33 cellular contexts compared by ENCODE assay signal in genomic region chr16:66264311-66265105, GRCh38.
DNase-seq lines count a peak whose midpoint lies in the region; ATAC-seq lines count a peak whose summit lies in the region.
"Had no signal": no experiment of that assay in that cellular context is flagged by ENCODE, and none has a peak within 500 bp of the region (broad histone marks: within the 10 kb centered on the region; RNA-seq: fewer than 3 reads in every experiment).

No MANE protein-coding gene starts in this region.

- peaks cover 27% of the 10 kb centered on the region for H3K27me3 Mint-ChIP-seq in activated CD8-positive, alpha-beta memory T cell treated with anti-CD3 and anti-CD28 coated beads, Interleukin-2, amount 10 ng/mL, durations not matched to agents 7 days and 5 days

- no peak overlapping the region for H3K9ac ChIP-seq in BLaER1
- H3K9ac ChIP-seq: KMS-11 had no signal

- H3K27me3 ChIP-seq in BLaER1: no peaks in the 10 kb centered on the region
- H3K27me3 ChIP-seq: body of pancreas, heart left ventricle, thyroid gland had no signal

- H3K27ac ChIP-seq in BLaER1: peak overlapping the region; percentile 69
- H3K27ac ChIP-seq: body of pancreas, KMS-11, thyroid gland had no signal

- DNase-seq in activated CD8-positive, alpha-beta memory T cell treated with anti-CD3 and anti-CD28 coated beads, Interleukin-2, amount 10 ng/mL, durations not matched to agents 7 days and 5 days: peak; percentile 27
- DNase-seq in islet precursor cell (peak; percentile 51), pons (ENCODE audit: low spot score) (peak; percentile 8), GM19238 (ENCODE audit: insufficient read length, low spot score) (no peak)
- no peak for DNase-seq in activated naive CD4-positive, alpha-beta T cell treated with Interleukin-2 at 50 U/mL for 16 hours
- DNase-seq: activated CD4-positive, CD25-positive, alpha-beta regulatory T cell treated with anti-CD3 and anti-CD28 coated beads, Interleukin-2, amount 50 U/mL, for 72 hours; activated CD8-positive, alpha-beta T cell treated with anti-CD3 and anti-CD28 coated beads, Interleukin-2, amount 10 ng/mL, durations not matched to agents 7 days and 5 days; activated gamma-delta T cell; activated T-cell treated with anti-CD3 and anti-CD28 coated beads, Interleukin-2, amount 50 U/mL, for 24 hours; body of pancreas; DMS79; effector memory CD4-positive, alpha-beta T cell; erythroblast; foreskin fibroblast; heart left ventricle; kidney glomerular epithelial cell; naive thymus-derived CD4-positive, alpha-beta T cell; NCI-H1436 treated with DMSO at 0.1 percent for 48 hours; NCI-H446; occipital lobe; RPMI8226; small intestine; stimulated activated CD4-positive, alpha-beta T cell treated with anti-CD3 and anti-CD28 coated beads, Interleukin-1b, Interleukin-23, amount 100 ng/mL, for 48 hours; stomach; thyroid gland had no signal

- H3K4me3 Mint-ChIP-seq in activated CD8-positive, alpha-beta memory T cell treated with anti-CD3 and anti-CD28 coated beads, Interleukin-2, amount 10 ng/mL, durations not matched to agents 7 days and 5 days: no peak overlapping the region
- H3K4me3 Mint-ChIP-seq: activated CD8-positive, alpha-beta T cell treated with anti-CD3 and anti-CD28 coated beads, Interleukin-2, amount 10 ng/mL, durations not matched to agents 7 days and 5 days; activated T-cell treated with anti-CD3 and anti-CD28 coated beads, Interleukin-2, amount 50 U/mL, for 24 hours; B cell; naive thymus-derived CD4-positive, alpha-beta T cell; T-helper 1 cell treated with Interleukin-12 subunit alpha and Interleukin-12 subunit beta and Interleukin-4 antibody, amounts not matched to agents 30 μg/mL and 1 μg/mL, for 36 hours had no signal

- no peaks in the 10 kb centered on the region for H3K36me3 Mint-ChIP-seq in activated CD8-positive, alpha-beta memory T cell treated with anti-CD3 and anti-CD28 coated beads, Interleukin-2, amount 10 ng/mL, durations not matched to agents 7 days and 5 days
- H3K36me3 Mint-ChIP-seq: naive thymus-derived CD4-positive, alpha-beta T cell had no signal

- H4K20me1 ChIP-seq in BLaER1: no peaks in the 10 kb centered on the region

- H3K4me2 ChIP-seq in BLaER1: peak overlapping the region; percentile 89
- H3K4me2 ChIP-seq: KMS-11 had no signal

- H3K4me1 ChIP-seq in BLaER1: peaks cover 100% of the 10 kb centered on the region
- H3K4me1 ChIP-seq: body of pancreas had no signal

- ATAC-seq in activated CD8-positive, alpha-beta memory T cell treated with anti-CD3 and anti-CD28 coated beads, Interleukin-2, amount 10 ng/mL, durations not matched to agents 7 days and 5 days: no peak
- no peak for ATAC-seq in GM21576 (IDR thresholded peaks at IDR 0.05; ENCODE audit: unreplicated experiment)
- ATAC-seq in GM21390 (IDR thresholded peaks at IDR 0.05; ENCODE audit: unreplicated experiment): no peak
- ATAC-seq: activated CD8-positive, alpha-beta T cell treated with anti-CD3 and anti-CD28 coated beads, Interleukin-2, amount 10 ng/mL, durations not matched to agents 7 days and 5 days; body of pancreas; HCT116; heart left ventricle; naive thymus-derived CD4-positive, alpha-beta T cell had no signal

- H3K4me3 ChIP-seq in BLaER1: no peak overlapping the region
- H3K4me3 ChIP-seq: body of pancreas, heart left ventricle, SK-N-MC, stomach, thyroid gland had no signal

- no peaks in the 10 kb centered on the region for H3K9me3 ChIP-seq in BLaER1
- H3K9me3 ChIP-seq: body of pancreas, heart left ventricle, stomach, thyroid gland had no signal

- H3K9me3 Mint-ChIP-seq in activated CD8-positive, alpha-beta memory T cell treated with anti-CD3 and anti-CD28 coated beads, Interleukin-2, amount 10 ng/mL, durations not matched to agents 7 days and 5 days (ENCODE audit: low read depth): no peaks in the 10 kb centered on the region
- H3K9me3 Mint-ChIP-seq: activated T-cell treated with anti-CD3 and anti-CD28 coated beads, Interleukin-2, amount 50 U/mL, for 24 hours; naive thymus-derived CD4-positive, alpha-beta T cell; T-helper 1 cell treated with Interleukin-12 subunit alpha and Interleukin-12 subunit beta and Interleukin-4 antibody, amounts not matched to agents 30 μg/mL and 1 μg/mL, for 36 hours had no signal

- peaks cover 1% of the 10 kb centered on the region for H3K4me1 Mint-ChIP-seq in activated CD8-positive, alpha-beta memory T cell treated with anti-CD3 and anti-CD28 coated beads, Interleukin-2, amount 10 ng/mL, durations not matched to agents 7 days and 5 days

- CTCF ChIA-PET in activated CD8-positive, alpha-beta memory T cell treated with anti-CD3 and anti-CD28 coated beads, Interleukin-2, amount 10 ng/mL, durations not matched to agents 7 days and 5 days (lab: Charles Lee): no interaction called here

- H3K27ac Mint-ChIP-seq in activated CD8-positive, alpha-beta memory T cell treated with anti-CD3 and anti-CD28 coated beads, Interleukin-2, amount 10 ng/mL, durations not matched to agents 7 days and 5 days: no peak overlapping the region
- H3K27ac Mint-ChIP-seq: activated CD8-positive, alpha-beta T cell treated with anti-CD3 and anti-CD28 coated beads, Interleukin-2, amount 10 ng/mL, durations not matched to agents 7 days and 5 days; activated T-cell treated with anti-CD3 and anti-CD28 coated beads, Interleukin-2, amount 50 U/mL, for 24 hours; B cell; naive thymus-derived CD4-positive, alpha-beta T cell; T-helper 1 cell treated with Interleukin-12 subunit alpha and Interleukin-12 subunit beta and Interleukin-4 antibody, amounts not matched to agents 30 μg/mL and 1 μg/mL, for 36 hours had no signal

- no peaks in the 10 kb centered on the region for H3K36me3 ChIP-seq in BLaER1
- H3K36me3 ChIP-seq: heart left ventricle, stomach, thyroid gland had no signal

Comparison
In these comparisons a context has a peak if more than half of its experiments do, and no peak if none do; other contexts are left out.
1. DNase-seq: peak in activated CD8-positive, alpha-beta memory T cell treated with anti-CD3 and anti-CD28 coated beads, Interleukin-2, amount 10 ng/mL, durations not matched to agents 7 days and 5 days (single experiment), islet precursor cell (single experiment) and pons (single experiment); none in GM19238 (single experiment) and activated naive CD4-positive, alpha-beta T cell treated with Interleukin-2 at 50 U/mL for 16 hours (single experiment).